19 cellular contexts compared by ENCODE assay signal in genomic region chr17:66002063-66002585, GRCh38.
"Had no signal": no experiment of that assay in that cellular context is flagged by ENCODE, and none has a peak within 500 bp of the region (broad histone marks: within the 10 kb centered on the region; RNA-seq: fewer than 3 reads in every experiment).

No MANE protein-coding gene starts in this region.

- DNase-seq: KBM-7; NCI-H1092; NCI-H1105 treated with DMSO at 0.1 percent for 48 hours; NCI-H1417 treated with DMSO at 0.1 percent for 48 hours; NCI-H146; NCI-H1694 treated with DMSO at 0.1 percent for 48 hours; NCI-H2029; NCI-H2081 treated with DMSO at 0.1 percent for 48 hours; NCI-H345; NCI-H446 treated with DMSO at 0.1 percent for 48 hours; NCI-H510A treated with DMSO at 0.1 percent for 48 hours; NCI-H526; NK-92 treated with Interleukin-12 subunit alpha and Interleukin-12 subunit beta, amount 100 ng/mL, for 24 hours; PC-3; SHP77; SK-N-SH; SW 1271; T-cell had no signal

- H3K27ac ChIP-seq: RWPE1 had no signal

- H3K9me3 ChIP-seq: SK-N-SH had no signal
